In the genomic region with DNA sequence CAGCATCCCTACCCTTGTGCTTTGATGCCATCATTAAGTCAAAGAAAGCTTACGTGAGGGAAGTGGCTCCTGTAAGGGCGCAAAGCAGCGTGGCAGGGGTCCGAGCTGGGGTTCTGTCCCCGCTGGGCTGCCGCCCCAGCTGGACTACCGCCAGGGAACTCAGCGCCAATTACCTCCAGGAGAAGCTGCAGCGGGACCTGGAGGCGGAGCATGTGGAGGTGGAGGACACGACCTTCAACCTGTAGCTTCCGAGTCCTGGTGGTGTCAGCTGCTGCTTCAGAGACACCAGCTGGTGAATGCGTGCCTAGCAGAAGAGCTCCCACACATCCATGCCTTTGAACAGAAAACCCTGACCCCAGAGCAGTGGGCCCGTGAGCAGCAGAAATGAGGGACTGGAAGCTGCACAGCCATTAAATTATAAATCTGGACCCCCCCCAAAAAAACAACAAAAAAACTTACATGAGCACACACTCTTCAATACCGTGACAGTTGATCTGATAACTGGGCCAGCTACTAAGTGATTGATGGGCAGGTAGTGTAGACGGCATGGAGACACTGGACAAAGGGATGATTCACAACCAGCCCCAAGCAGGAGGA, we compare ENCODE assay signal across 7 cellular contexts. TPM values are rescaled to one million over a fixed set of nuclear protein-coding genes. Genes with fewer than 3 reads are reported as not detected.
DNase-seq lines count a peak whose midpoint lies in the region; ATAC-seq, FAIRE-seq and TF ChIP-seq lines count a peak whose summit lies in the region.

No MANE protein-coding gene starts in this region.

- no peak overlapping the region for H2BK5ac ChIP-seq in neuronal stem cell (ENCODE audit: low read length)

- 3% methylated on average over 16 of the region's 16 CpGs for WGBS in K562 (ENCODE audit: insufficient coverage, low coverage, missing lambda C conversion rate)
- no CpG with 5 or more reads among the region's 16 CpGs for WGBS in neuronal stem cell (ENCODE audit: extremely low coverage in 2 of 2, insufficient read length in 2 of 2, insufficient replicate concordance in 1 of 2), 2 donors

- TF ChIP-seq POLR2A in HCT116 (IDR thresholded peaks at IDR 0.05; ENCODE audit: borderline replicate concordance, extremely low read depth, insufficient read depth, insufficient read length) (no peak), K562 (conservative IDR thresholded peaks at IDR 0.05) (peak; percentile 74)

- H3K36me3 ChIP-seq in HCT116 (ENCODE audit: control insufficient read depth in 1 of 2, insufficient read depth in 2 of 2, low read length in 2 of 2), result no peaks in the 10 kb centered on the region
- H3K36me3 ChIP-seq in K562 (ENCODE audit: control insufficient read depth, insufficient read depth, low read length), result no peaks in the 10 kb centered on the region
- no peaks in the 10 kb centered on the region for H3K36me3 ChIP-seq in neuronal stem cell (replicated peaks in 1 of 2; ENCODE audit: control insufficient read depth in 2 of 2, insufficient read depth in 2 of 2, low read length in 2 of 2)

- no peak overlapping the region for H2BK120ac ChIP-seq in neuronal stem cell (ENCODE audit: low read depth, low read length)

- no peak; the same call in 1 of the 2 replicates for TF ChIP-seq EP300 in K562 (IDR thresholded peaks at IDR 0.05; ENCODE audit: low read length)

- H3K23ac ChIP-seq in neuronal stem cell (ENCODE audit: low read depth, low read length, poor library complexity), result peak overlapping the region; percentile 75

- H3K4me3 ChIP-seq in HCT116 (replicated peaks in 1 of 2; ENCODE audit: low read depth in 1 of 2, low read length in 2 of 2) (peak overlapping the region; percentile 12 to 27; a peak in 2 of 4 replicates), K562 (peak overlapping the region; percentile 41), neuronal stem cell (ENCODE audit: low read length in 2 of 2) (no peak overlapping the region)

- no peak overlapping the region for H4K8ac ChIP-seq in neuronal stem cell (ENCODE audit: low read depth, low read length)

- H3K9me1 ChIP-seq in K562 (ENCODE audit: control insufficient read depth, insufficient read depth, low read length), result no peaks in the 10 kb centered on the region

- H4K20me1 ChIP-seq in HCT116 (ENCODE audit: insufficient read depth) (no peaks in the 10 kb centered on the region), K562 (replicated peaks; ENCODE audit: control insufficient read depth, insufficient read depth, low read length) (no peaks in the 10 kb centered on the region)

- no peak overlapping the region for H2BK12ac ChIP-seq in neuronal stem cell (ENCODE audit: low read length)

- no peak overlapping the region for H2AK5ac ChIP-seq in neuronal stem cell (ENCODE audit: low read depth, low read length)

- peak overlapping the region; percentile 80 for H3K18ac ChIP-seq in neuronal stem cell (ENCODE audit: low read length)

- H3K27ac ChIP-seq in HCT116 (ENCODE audit: low read depth, low read length), result no peak overlapping the region
- H3K27ac ChIP-seq in K562 (ENCODE audit: extremely low read depth, low read depth, low read length), result peak overlapping the region; percentile 51
- H3K27ac ChIP-seq in neuronal stem cell (replicated peaks; ENCODE audit: low read length), result no peak overlapping the region

- no peaks in the 10 kb centered on the region for H3K9me2 ChIP-seq in HCT116 (ENCODE audit: insufficient read depth)

- TF ChIP-seq CTCF in HCT116 (IDR thresholded peaks at IDR 0.05 in 2 of 3, conservative IDR thresholded peaks at IDR 0.05 in 1 of 3; ENCODE audit: borderline replicate concordance in 1 of 3, insufficient read depth in 1 of 3, low read depth in 2 of 3, low read length in 2 of 3), result 0 out of 6 replicates have a peak, but pooled peaks of 1 of the 3 experiments have one; percentile 13
- peak; percentile 64 to 77 (median 69) for TF ChIP-seq CTCF in K562 (IDR thresholded peaks at IDR 0.05 in 2 of 3, conservative IDR thresholded peaks at IDR 0.05 in 1 of 3; ENCODE audit: insufficient read depth in 2 of 3, low read depth in 1 of 3, low read length in 3 of 3)

- H3K27me3 ChIP-seq in HCT116 (ENCODE audit: insufficient read depth, low read length) (no peaks in the 10 kb centered on the region), K562 (ENCODE audit: control insufficient read depth in 2 of 2, insufficient read depth in 2 of 2, low read length in 2 of 2) (no peaks in the 10 kb centered on the region), neuronal stem cell (ENCODE audit: control insufficient read depth in 3 of 3, insufficient read depth in 3 of 3, low read depth in 1 of 3, low read length in 3 of 3) (no peaks in the 10 kb centered on the region)

- RAD21 ChIA-PET in HCT116 (lab: Charles Lee; ENCODE audit: low non-redundant PET in 1 of 2, low total read pairs in 2 of 2, uncharacterized antibody in 2 of 2, unreplicated experiment in 2 of 2), result interaction anchor here (0.7 to 3.5 kb wide), 3 partner anchors 207 to 209 kb away, joined by 3 to 15 read pairs (median 3); no protein-coding TSS in a partner anchor

- intact Hi-C loops in HCT116 (cut with micrococcal nuclease), result loop anchor here (10.0 kb wide), 1 partner anchor 547 kb away; no protein-coding TSS in a partner anchor
- intact Hi-C loops in K562 (cut with micrococcal nuclease), result loop anchor here (5.0 to 10.0 kb wide), 2 partner anchors 155 to 337 kb away; no protein-coding TSS in a partner anchor
- intact Hi-C loops in posterior vena cava (cut with DNase I), result loop anchor here (5.0 kb wide), 2 partner anchors 85 to 90 kb away; no protein-coding TSS in a partner anchor

- H2BK15ac ChIP-seq in neuronal stem cell (ENCODE audit: low read length), result no peak overlapping the region

- peak; percentile 29 for DNase-seq in HCT116 (ENCODE audit: low read depth, low spot score)
- DNase-seq in NCI-H2227 (lab: John Stamatoyannopoulos, UW; ENCODE audit: unreplicated experiment), result peak; percentile 59
- peak; percentile 71 to 97 (median 78) for DNase-seq in K562 (ENCODE audit: extremely low read depth in 1 of 4, low spot score in 3 of 4)
- DNase-seq in neuronal stem cell (ENCODE audit: low spot score), result no peak
- no peak for DNase-seq in posterior vena cava (ENCODE audit: low spot score)
- DNase-seq in stimulated activated CD4-positive, alpha-beta T cell treated with anti-CD3 and anti-CD28 coated beads, Interleukin-2, amount 100 ng/mL, for 48 hours, result no peak

- CTCF ChIA-PET in HCT116 (lab: Charles Lee) (interaction anchor here (0.7 to 4.8 kb wide), 8 partner anchors 9 to 211 kb away, joined by 3 to 112 read pairs (median 8); a partner anchor contains a TSS), K562 (lab: Yijun Ruan, JAX; ENCODE audit: low intra/inter-chr PET ratio) (interaction anchor here (0.6 to 5.0 kb wide), 6 partner anchors 53 to 209 kb away, joined by 3 to 61 read pairs (median 4); no protein-coding TSS in a partner anchor)

- H3K4me1 ChIP-seq in HCT116 (ENCODE audit: control insufficient read depth in 1 of 2, insufficient read depth in 2 of 2, low read length in 2 of 2), result peaks cover 17 to 18% of the 10 kb centered on the region in 2 experiments; a peak in 3 of 4 replicates
- peaks cover 15 to 29% of the 10 kb centered on the region in 2 experiments; a peak in 4 of 5 replicates for H3K4me1 ChIP-seq in K562 (replicated peaks in 1 of 2; ENCODE audit: control insufficient read depth in 2 of 2, insufficient read depth in 2 of 2, low read length in 2 of 2)
- peaks cover 6 to 7% of the 10 kb centered on the region in 2 donors for H3K4me1 ChIP-seq in neuronal stem cell (ENCODE audit: control insufficient read depth in 2 of 2, insufficient read depth in 1 of 2, low read depth in 1 of 2, low read length in 2 of 2)

- H2AFZ ChIP-seq in HCT116 (ENCODE audit: low read depth, low read length, poor library complexity, severe bottlenecking) (peak overlapping the region; percentile 34), K562 (ENCODE audit: low read depth, low read length) (peak overlapping the region; percentile 89), neuronal stem cell (ENCODE audit: low read length) (no peak overlapping the region)

- H3K14ac ChIP-seq in neuronal stem cell (ENCODE audit: low read length), result no peak overlapping the region

- H3K9ac ChIP-seq in HCT116 (ENCODE audit: low read length) (no peak overlapping the region; the same call in 1 of the 2 replicates), K562 (ENCODE audit: insufficient read depth in 1 of 2, low read depth in 2 of 2, low read length in 2 of 2) (peak overlapping the region; percentile 58 to 89), neuronal stem cell (ENCODE audit: low read depth, low read length, poor library complexity) (peak overlapping the region; percentile 10)

- in situ Hi-C loops in K562 (cut with MboI), result loop anchor here (5.0 kb wide), 2 partner anchors 90 to 210 kb away; no protein-coding TSS in a partner anchor

- POLR2A ChIA-PET in HCT116 (lab: Charles Lee) (interaction anchor here (1.2 kb wide), 1 partner anchor 208 kb away, joined by 5 read pairs; no protein-coding TSS in a partner anchor), K562 (lab: Yijun Ruan, JAX) (interaction anchor here (0.6 to 2.9 kb wide), 11 partner anchors 9 to 208 kb away, joined by 3 to 9 read pairs (median 3); no protein-coding TSS in a partner anchor)

- peak overlapping the region; percentile 69 for H3K4me2 ChIP-seq in HCT116 (ENCODE audit: low read length)
- peak overlapping the region; percentile 89 for H3K4me2 ChIP-seq in K562 (ENCODE audit: insufficient read depth, low read length)
- no peak overlapping the region for H3K4me2 ChIP-seq in neuronal stem cell (ENCODE audit: insufficient read depth, low read length, poor library complexity, severe bottlenecking)

- H4K91ac ChIP-seq in neuronal stem cell (ENCODE audit: low read depth, low read length, poor library complexity), result no peak overlapping the region

- no peaks in the 10 kb centered on the region for H3K79me1 ChIP-seq in neuronal stem cell (ENCODE audit: low read depth, low read length)

- no peak overlapping the region for H3K4ac ChIP-seq in neuronal stem cell (ENCODE audit: low read length)

- peak; percentile 36; the same call in 1 of the 2 replicates for TF ChIP-seq RAD21 in HCT116 (IDR thresholded peaks at IDR 0.05; ENCODE audit: low read depth)
- TF ChIP-seq RAD21 in K562 (CRISPR knock-in tag; conservative IDR thresholded peaks at IDR 0.05 in 1 of 2, IDR thresholded peaks at IDR 0.05 in 1 of 2), result peak; percentile 53 to 75; a peak in 3 of 4 replicates

- H3K79me2 ChIP-seq in HCT116 (ENCODE audit: insufficient read depth, low read length), result no peaks in the 10 kb centered on the region
- H3K79me2 ChIP-seq in K562 (ENCODE audit: control insufficient read depth, insufficient read depth, low read length), result 0 out of 3 replicates have a peak, but pooled peaks cover 10% of the 10 kb centered on the region

- FAIRE-seq in K562 (lab: Jason Lieb, UNC), result peak; percentile 94

- no TSS peak for BruUV-seq in HCT116 (replicated peaks; lab: Mats Ljungman, UMichigan)
- no TSS peak for BruUV-seq in K562 (replicated peaks; lab: Mats Ljungman, UMichigan)

- ATAC-seq in HCT116 (peak; percentile 76), K562 (peak; percentile 90), HG03039 (IDR thresholded peaks at IDR 0.05; ENCODE audit: unreplicated experiment) (no peak)

- H3K9me3 ChIP-seq in HCT116 (ENCODE audit: control insufficient read depth in 1 of 2, insufficient read depth in 1 of 2, low read depth in 1 of 2, low read length in 2 of 2), result no peaks in the 10 kb centered on the region
- no peaks in the 10 kb centered on the region for H3K9me3 ChIP-seq in K562 (replicated peaks; ENCODE audit: control insufficient read depth, insufficient read depth, low read depth, low read length)
- no peaks in the 10 kb centered on the region for H3K9me3 ChIP-seq in neuronal stem cell (replicated peaks in 1 of 2; ENCODE audit: control insufficient read depth in 2 of 2, insufficient read depth in 1 of 2, low read depth in 1 of 2, low read length in 2 of 2)

RNA-seq across cellular contexts. Expression of a gene that starts 20.1 kb away (rescaled TPM):
- 84.5 TPM for total RNA-seq in HCT116 (2021; ENCODE audit: unreplicated experiment)
- 22.0 and 26.0 TPM in 2 replicates for polyA plus RNA-seq in HCT116 (2012)
- 86.2 and 96.5 TPM in 2 replicates for total RNA-seq in K562 (2011; cell fraction: chromatin; rRNA removed; ENCODE audit: low replicate concordance)
- total RNA-seq in K562 (2011; cell fraction: nucleolus; rRNA removed), result 21.8 and 24.5 TPM in 2 replicates
- 46.6 and 65.3 TPM in 2 replicates for total RNA-seq in K562 (2011; cell fraction: nucleoplasm; rRNA removed)
- total RNA-seq in K562 (2014; rRNA removed), result 61.9 and 108 TPM in 2 replicates
- total RNA-seq in K562 (2014; rRNA removed; fragmentation: Illumina TruSeq; extraction: Trizol), result 115 and 149 TPM in 2 replicates
- total RNA-seq in K562 (2015; rRNA removed; fragmentation: Illumina TruSeq; extraction: Trizol), result 75.4 and 77.7 TPM in 2 replicates
- total RNA-seq in K562 (2021), result 90.6 and 99.4 TPM in 2 replicates
- polyA plus RNA-seq in K562 (2011; rRNA removed), result 54.6 and 59.9 TPM in 2 replicates
- 31.2 and 49.4 TPM in 2 replicates for polyA plus RNA-seq in K562 (2011; cell fraction: cytosol; rRNA removed)
- polyA plus RNA-seq in K562 (2011; cell fraction: nucleus; rRNA removed), result 22.9 and 25.6 TPM in 2 replicates
- polyA plus RNA-seq in K562 (2012), result 42.1 and 45.3 TPM in 2 replicates
- polyA plus RNA-seq in K562 (2014; fragmentation: Illumina TruSeq; extraction: Trizol), result 70.6 and 78.9 TPM in 2 replicates
- 10 to 100 TPM; 37.2 to 54.6 TPM for polyA plus RNA-seq in K562 (2014; fragmentation: Nextera tagmentation; extraction: Ambion mirVana)
- 77.8 and 112 TPM in 2 replicates for polyA plus RNA-seq in K562 (2014; rRNA removed)
- polyA minus RNA-seq in K562 (2011; rRNA and poly(A)+ RNA removed), result 72.0 and 108 TPM in 2 replicates
- polyA minus RNA-seq in K562 (2011; cell fraction: cytosol; rRNA and poly(A)+ RNA removed), result 50.5 and 77.5 TPM in 2 replicates
- polyA minus RNA-seq in K562 (2011; cell fraction: nucleus; rRNA and poly(A)+ RNA removed), result 17.6 and 34.7 TPM in 2 replicates
- 55.9 TPM for polyA plus RNA-seq in neuronal stem cell (2013, experiment 1 of 2)
- 57.2 TPM for polyA plus RNA-seq in neuronal stem cell (2013, experiment 2 of 2)
- 10 to 100 TPM; 28.7 to 51.6 TPM for total RNA-seq in posterior vena cava

Comparison
In these comparisons a context has a peak if more than half of its experiments do, and no peak if none do; other contexts are left out.
1. DNase-seq: peak in HCT116 (single experiment), NCI-H2227 (single experiment) and K562 (4 of 4); none in neuronal stem cell (single experiment), posterior vena cava (single experiment) and stimulated activated CD4-positive, alpha-beta T cell treated with anti-CD3 and anti-CD28 coated beads, Interleukin-2, amount 100 ng/mL, for 48 hours (0 of 2).
2. H3K4me3 ChIP-seq: peak in HCT116 (2 of 2) and K562 (single experiment); none in neuronal stem cell (0 of 2).